In genomic region chrX:123481908-123482873, GRCh38 we compare ENCODE assay signal across 14 cellular contexts.
A peak's percentile ranks its signal among the peaks of the same experiment; 100 is the strongest.
DNase-seq lines count a peak whose midpoint lies in the region; ATAC-seq and TF ChIP-seq lines count a peak whose summit lies in the region.
"Had no signal": no experiment of that assay in that cellular context is flagged by ENCODE, and none has a peak within 500 bp of the region (broad histone marks: within the 10 kb centered on the region; RNA-seq: fewer than 3 reads in every experiment).

No MANE protein-coding gene starts in this region.

- H3K36me3 ChIP-seq in thoracic aorta: no peaks in the 10 kb centered on the region
- H3K36me3 ChIP-seq: colonic mucosa, lower lobe of right lung, upper lobe of left lung had no signal

- H3K9me3 ChIP-seq in thoracic aorta: no peaks in the 10 kb centered on the region
- H3K9me3 ChIP-seq: colonic mucosa, lower lobe of right lung, upper lobe of left lung had no signal

- TF ChIP-seq CTCF in cardiac fibroblast (IDR thresholded peaks at IDR 0.05; ENCODE audit: low read depth, low read length): no peak
- TF ChIP-seq CTCF in thoracic aorta (IDR thresholded peaks at IDR 0.05): no peak

- peak; percentile 0 for DNase-seq in NCI-H2171 (lab: John Stamatoyannopoulos, UW)
- DNase-seq in NCI-H2171 treated with DMSO at 0.1 percent for 48 hours (lab: John Stamatoyannopoulos, UW): no peak
- peak; percentile 5 to 69 for DNase-seq in cardiac fibroblast (ENCODE audit: low read depth in 2 of 2)
- peak; percentile 38 for DNase-seq in iPS-NIHi7 (ENCODE audit: extremely low spot score)
- no peak for DNase-seq in thoracic aorta (ENCODE audit: low spot score)
- no peak for DNase-seq in left lobe of liver (ENCODE audit: low spot score)
- no peak for DNase-seq in epidermal melanocyte (ENCODE audit: insufficient read length, low spot score)
- DNase-seq in SHP77 (lab: John Stamatoyannopoulos, UW): no peak
- DNase-seq: activated CD4-positive, alpha-beta T cell treated with anti-CD3 and anti-CD28 coated beads, Interleukin-2, amount 10 ng/mL, durations not matched to agents 7 days and 5 days; colonic mucosa; DND-41; lower lobe of right lung; upper lobe of left lung had no signal

- peak overlapping the region; percentile 63 to 71 for H3K27ac ChIP-seq in thoracic aorta
- H3K27ac ChIP-seq: colonic mucosa, lower lobe of right lung, upper lobe of left lung had no signal

- no peaks in the 10 kb centered on the region for H3K27me3 ChIP-seq in thoracic aorta (replicated peaks; ENCODE audit: insufficient read depth)
- H3K27me3 ChIP-seq: colonic mucosa, upper lobe of left lung had no signal

- ATAC-seq in thoracic aorta (ENCODE audit: insufficient number of reproducible peaks, low FRiP score, low read depth): peak; percentile 55
- no peak for ATAC-seq in left lobe of liver
- ATAC-seq: HCT116 had no signal

- H3K4me3 ChIP-seq in cardiac fibroblast (replicated peaks in 1 of 2; ENCODE audit: low read depth in 2 of 2, low read length in 2 of 2): no peak overlapping the region
- H3K4me3 ChIP-seq in thoracic aorta: peak overlapping the region; percentile 51
- H3K4me3 ChIP-seq: colonic mucosa, lower lobe of right lung, upper lobe of left lung had no signal

- H3K4me1 ChIP-seq in thoracic aorta (ENCODE audit: control insufficient read depth in 1 of 2, low read depth in 2 of 2): no peaks in the 10 kb centered on the region
- H3K4me1 ChIP-seq: colonic mucosa, lower lobe of right lung, upper lobe of left lung had no signal

Comparison
In these comparisons a context has a peak if more than half of its experiments do, and no peak if none do; other contexts are left out.
1. DNase-seq: peak in NCI-H2171 (single experiment), cardiac fibroblast (2 of 2) and iPS-NIHi7 (single experiment); none in NCI-H2171 treated with DMSO at 0.1 percent for 48 hours (single experiment), thoracic aorta (single experiment), left lobe of liver (single experiment), epidermal melanocyte (single experiment) and SHP77 (0 of 2).